Comparison of ENCODE assay signal across 8 cellular contexts in genomic region chr4:25377572-25377882, GRCh38. TPM values are rescaled to one million over a fixed set of nuclear protein-coding genes. Genes with fewer than 3 reads are reported as not detected.
DNase-seq lines count a peak whose midpoint lies in the region; ATAC-seq and TF ChIP-seq lines count a peak whose summit lies in the region.

No MANE protein-coding gene starts in this region.

- 5 to 11% (median 7%) methylated on average over 5 to 12 of the region's 12 CpGs for whole genome bisulfite sequencing in adrenal gland, 4 donors
- WGBS in lower leg skin, 2 donors: 3 to 4% methylated on average over 12 of the region's 12 CpGs

- TF ChIP-seq POLR2A in adrenal gland (IDR thresholded peaks at IDR 0.05) (no peak), lower leg skin (IDR thresholded peaks at IDR 0.05) (no peak)

- intact Hi-C loops in adrenal gland (cut with DNase I) (no loop called here), lower leg skin (cut with DNase I; ENCODE audit: low total_unique reads) (no loop called here)

- H3K27me3 ChIP-seq in adrenal gland: no peaks in the 10 kb centered on the region

- peak overlapping the region; percentile 62 to 96 (median 82) for H3K4me3 ChIP-seq in adrenal gland
- peak overlapping the region; percentile 93 for H3K4me3 ChIP-seq in lower leg skin (ENCODE audit: low read depth, poor library complexity, severe bottlenecking)

- TF ChIP-seq CTCF in adrenal gland (IDR thresholded peaks at IDR 0.05) (no peak), lower leg skin (IDR thresholded peaks at IDR 0.05) (no peak), omental fat pad (IDR thresholded peaks at IDR 0.05) (no peak)

- peaks cover 13 to 20% of the 10 kb centered on the region in 2 donors for H3K4me1 ChIP-seq in adrenal gland (replicated peaks in 1 of 2)

- DNase-seq in adrenal gland (no peak), lower leg skin (ENCODE audit: low spot score in 2 of 2) (no peak), NCI-H187 (lab: John Stamatoyannopoulos, UW) (no peak), NCI-H1092 treated with DMSO at 0.1 percent for 48 hours (lab: John Stamatoyannopoulos, UW) (no peak), omental fat pad (ENCODE audit: low spot score) (no peak)

- peaks cover 0 to 8% of the 10 kb centered on the region in 2 donors for H3K36me3 ChIP-seq in adrenal gland (replicated peaks in 1 of 2)

- H3K27ac ChIP-seq in adrenal gland: peak overlapping the region in 3 of 5 donors; percentile 63 to 88 (median 74)

- no peaks in the 10 kb centered on the region for H3K9me3 ChIP-seq in adrenal gland (replicated peaks in 1 of 3)

- ATAC-seq in GM19023 (IDR thresholded peaks at IDR 0.05; ENCODE audit: unreplicated experiment) (peak; percentile 2), HG03159 (IDR thresholded peaks at IDR 0.05; ENCODE audit: unreplicated experiment) (peak; percentile 12), GM18520 (IDR thresholded peaks at IDR 0.05; ENCODE audit: unreplicated experiment) (no peak), omental fat pad (ENCODE audit: low FRiP score) (no peak)

RNA-seq across cellular contexts. Expression of gene ANAPC4, which starts 0.5 kb away (rescaled TPM):
- total RNA-seq in adrenal gland (10 to 100 TPM; 14.0 to 83.0 (median 32.9) TPM), lower leg skin (10 to 100 TPM; 14.9 to 32.0 (median 19.2) TPM), omental fat pad (10 to 100 TPM; 19.8 to 49.8 (median 27.2) TPM)
- polyA plus RNA-seq in adrenal gland: 10 to 100 TPM; 19.7 to 95.4 (median 48.6) TPM

Comparison
In these comparisons a context has a peak if more than half of its experiments do, and no peak if none do; other contexts are left out.
1. ATAC-seq: peak in GM19023 (single experiment) and HG03159 (single experiment); none in GM18520 (single experiment) and omental fat pad (single experiment).